ENCODE assay signal across 39 cellular contexts in genomic region chr4:136461533-136461932, GRCh38.
"Had no signal": no experiment of that assay in that cellular context is flagged by ENCODE, and none has a peak within 500 bp of the region (broad histone marks: within the 10 kb centered on the region; RNA-seq: fewer than 3 reads in every experiment).

No MANE protein-coding gene starts in this region.

- H3K4me3 ChIP-seq: adrenal gland, ascending aorta, body of pancreas, breast epithelium, cardiac muscle cell had no signal

- DNase-seq: activated effector memory CD4-positive, alpha-beta T cell treated with anti-CD3 and anti-CD28 coated beads, Interleukin-2, amount 50 U/mL, for 16 hours; activated effector memory CD4-positive, alpha-beta T cell treated with Interleukin-2 at 50 U/mL for 16 hours; activated gamma-delta T cell; activated gamma-delta T cell treated with Interleukin-2 at 50 U/mL for 16 hours; activated naive CD4-positive, alpha-beta T cell; activated naive CD4-positive, alpha-beta T cell treated with anti-CD3 and anti-CD28 coated beads for 36 hours; activated naive CD4-positive, alpha-beta T cell treated with anti-CD3 and anti-CD28 coated beads, Interleukin-2, amount 10 ng/mL, durations not matched to agents 7 days and 5 days; activated naive CD4-positive, alpha-beta T cell treated with anti-CD3 and anti-CD28 coated beads, Interleukin-2, amount 50 U/mL, for 16 hours; activated naive CD4-positive, alpha-beta T cell treated with Interleukin-2 at 50 U/mL for 16 hours; activated naive CD8-positive, alpha-beta T cell treated with anti-CD3 and anti-CD28 coated beads for 36 hours; activated naive CD8-positive, alpha-beta T cell treated with anti-CD3 and anti-CD28 coated beads, Interleukin-2, amount 10 ng/mL, durations not matched to agents 7 days and 5 days; activated naive CD8-positive, alpha-beta T cell treated with anti-CD3 and anti-CD28 coated beads, Interleukin-2, amount 50 U/mL, for 24 hours; activated T-cell treated with anti-CD3 and anti-CD28 coated beads, Interleukin-2, amount 50 U/mL, for 1 hour; activated T-cell treated with anti-CD3 and anti-CD28 coated beads, Interleukin-2, amount 50 U/mL, for 24 hours; activated T-cell treated with anti-CD3 and anti-CD28 coated beads, Interleukin-2, amount 50 U/mL, for 4 hours; activated T-cell treated with anti-CD3 and anti-CD28 coated beads, Interleukin-2, amount 50 U/mL, for 48 hours; activated T-cell treated with anti-CD3 and anti-CD28 coated beads, Interleukin-2, amount 50 U/mL, for 72 hours; adrenal gland; amniotic stem cell; amygdala; anterior cingulate cortex; aorta; body of pancreas; brain microvascular endothelial cell; caudate nucleus; central memory CD4-positive, alpha-beta T cell; cerebellar nuclear complex had no signal

- H3K9me3 Mint-ChIP-seq: activated naive CD4-positive, alpha-beta T cell treated with anti-CD3 and anti-CD28 coated beads, Interleukin-2, amount 10 ng/mL, durations not matched to agents 7 days and 5 days; activated naive CD4-positive, alpha-beta T cell treated with anti-CD3 and anti-CD28 coated beads, Interleukin-2, amount 50 U/mL, for 24 hours; activated naive CD8-positive, alpha-beta T cell treated with anti-CD3 and anti-CD28 coated beads for 36 hours; activated T-helper 17 cell treated with anti-CD3 and anti-CD28 coated beads, Interleukin-2, amount 50 U/mL, for 72 hours; brain; central memory CD8-positive, alpha-beta T cell had no signal

- H3K27me3 Mint-ChIP-seq: activated naive CD4-positive, alpha-beta T cell treated with anti-CD3 and anti-CD28 coated beads, Interleukin-2, amount 10 ng/mL, durations not matched to agents 7 days and 5 days; activated naive CD4-positive, alpha-beta T cell treated with anti-CD3 and anti-CD28 coated beads, Interleukin-2, amount 50 U/mL, for 24 hours; activated naive CD8-positive, alpha-beta T cell; activated naive CD8-positive, alpha-beta T cell treated with anti-CD3 and anti-CD28 coated beads for 36 hours; activated naive CD8-positive, alpha-beta T cell treated with anti-CD3 and anti-CD28 coated beads, Interleukin-2, amount 10 ng/mL, durations not matched to agents 7 days and 5 days; activated naive CD8-positive, alpha-beta T cell treated with anti-CD3 and anti-CD28 coated beads, Interleukin-2, amount 50 U/mL, for 24 hours; activated T-cell treated with anti-CD3 and anti-CD28 coated beads, Interleukin-2, amount 50 U/mL, for 24 hours; activated T-helper 17 cell treated with anti-CD3 and anti-CD28 coated beads, Interleukin-2, amount 50 U/mL, for 72 hours; brain; central memory CD8-positive, alpha-beta T cell had no signal

- H3K36me3 ChIP-seq: adrenal gland, ascending aorta, brain microvascular endothelial cell, breast epithelium, cardiac muscle cell had no signal

- H3K27me3 ChIP-seq: adrenal gland, ascending aorta, body of pancreas, brain microvascular endothelial cell, breast epithelium, cardiac muscle cell had no signal

- FAIRE-seq: astrocyte, bronchial epithelial cell had no signal

- ATAC-seq: activated naive CD4-positive, alpha-beta T cell treated with anti-CD3 and anti-CD28 coated beads, Interleukin-2, amount 50 U/mL, for 72 hours; activated naive CD8-positive, alpha-beta T cell treated with anti-CD3 and anti-CD28 coated beads, Interleukin-2, amount 50 U/mL, for 24 hours; activated T-cell treated with anti-CD3 and anti-CD28 coated beads, Interleukin-2, amount 50 U/mL, for 4 hours; activated T-cell treated with anti-CD3 and anti-CD28 coated beads, Interleukin-2, amount 50 U/mL, for 72 hours; activated T-helper 17 cell treated with anti-CD3 and anti-CD28 coated beads, Interleukin-2, amount 50 U/mL, for 72 hours; body of pancreas had no signal

- H3K9me3 ChIP-seq: adrenal gland, ascending aorta, body of pancreas, breast epithelium had no signal

- H3K27ac ChIP-seq: adrenal gland, ascending aorta, body of pancreas, brain microvascular endothelial cell, breast epithelium, cardiac muscle cell had no signal

- H3K4me3 Mint-ChIP-seq: activated naive CD4-positive, alpha-beta T cell treated with anti-CD3 and anti-CD28 coated beads for 36 hours; activated naive CD4-positive, alpha-beta T cell treated with anti-CD3 and anti-CD28 coated beads, Interleukin-2, amount 10 ng/mL, durations not matched to agents 7 days and 5 days; activated naive CD4-positive, alpha-beta T cell treated with anti-CD3 and anti-CD28 coated beads, Interleukin-2, amount 50 U/mL, for 24 hours; activated naive CD8-positive, alpha-beta T cell; activated naive CD8-positive, alpha-beta T cell treated with anti-CD3 and anti-CD28 coated beads for 36 hours; activated naive CD8-positive, alpha-beta T cell treated with anti-CD3 and anti-CD28 coated beads, Interleukin-2, amount 10 ng/mL, durations not matched to agents 7 days and 5 days; activated naive CD8-positive, alpha-beta T cell treated with anti-CD3 and anti-CD28 coated beads, Interleukin-2, amount 50 U/mL, for 24 hours; activated T-cell treated with anti-CD3 and anti-CD28 coated beads, Interleukin-2, amount 50 U/mL, for 24 hours; activated T-cell treated with anti-CD3 and anti-CD28 coated beads, Interleukin-2, amount 50 U/mL, for 4 hours; activated T-cell treated with anti-CD3 and anti-CD28 coated beads, Interleukin-2, amount 50 U/mL, for 72 hours; activated T-helper 17 cell treated with anti-CD3 and anti-CD28 coated beads, Interleukin-2, amount 50 U/mL, for 72 hours; brain; central memory CD8-positive, alpha-beta T cell had no signal

- H3K27ac Mint-ChIP-seq: activated naive CD4-positive, alpha-beta T cell treated with anti-CD3 and anti-CD28 coated beads for 36 hours; activated naive CD4-positive, alpha-beta T cell treated with anti-CD3 and anti-CD28 coated beads, Interleukin-2, amount 10 ng/mL, durations not matched to agents 7 days and 5 days; activated naive CD4-positive, alpha-beta T cell treated with anti-CD3 and anti-CD28 coated beads, Interleukin-2, amount 50 U/mL, for 24 hours; activated naive CD4-positive, alpha-beta T cell treated with anti-CD3 and anti-CD28 coated beads, Interleukin-2, amount 50 U/mL, for 72 hours; activated naive CD8-positive, alpha-beta T cell; activated naive CD8-positive, alpha-beta T cell treated with anti-CD3 and anti-CD28 coated beads for 36 hours; activated naive CD8-positive, alpha-beta T cell treated with anti-CD3 and anti-CD28 coated beads, Interleukin-2, amount 10 ng/mL, durations not matched to agents 7 days and 5 days; activated naive CD8-positive, alpha-beta T cell treated with anti-CD3 and anti-CD28 coated beads, Interleukin-2, amount 50 U/mL, for 24 hours; activated T-cell treated with anti-CD3 and anti-CD28 coated beads, Interleukin-2, amount 50 U/mL, for 24 hours; activated T-cell treated with anti-CD3 and anti-CD28 coated beads, Interleukin-2, amount 50 U/mL, for 72 hours; activated T-helper 17 cell treated with anti-CD3 and anti-CD28 coated beads, Interleukin-2, amount 50 U/mL, for 72 hours; activated T-helper 2 cell treated with anti-CD3 and anti-CD28 coated beads, Interferon-gamma antibody, Interleukin-2, Interleukin-4, amounts not matched to agents 10 μg/mL and 5 μg/mL and 100 μg/mL, durations not matched to agents 14 hours and 24 hours and 36 hours; brain had no signal

- H3K4me1 Mint-ChIP-seq: activated naive CD4-positive, alpha-beta T cell treated with anti-CD3 and anti-CD28 coated beads, Interleukin-2, amount 10 ng/mL, durations not matched to agents 7 days and 5 days; activated naive CD4-positive, alpha-beta T cell treated with anti-CD3 and anti-CD28 coated beads, Interleukin-2, amount 50 U/mL, for 24 hours; activated naive CD8-positive, alpha-beta T cell treated with anti-CD3 and anti-CD28 coated beads for 36 hours; activated naive CD8-positive, alpha-beta T cell treated with anti-CD3 and anti-CD28 coated beads, Interleukin-2, amount 10 ng/mL, durations not matched to agents 7 days and 5 days; activated naive CD8-positive, alpha-beta T cell treated with anti-CD3 and anti-CD28 coated beads, Interleukin-2, amount 50 U/mL, for 24 hours; activated T-helper 17 cell treated with anti-CD3 and anti-CD28 coated beads, Interleukin-2, amount 50 U/mL, for 72 hours; brain; central memory CD8-positive, alpha-beta T cell had no signal

- H3K4me1 ChIP-seq: adrenal gland, ascending aorta, body of pancreas, breast epithelium had no signal

- H3K36me3 Mint-ChIP-seq: activated naive CD4-positive, alpha-beta T cell treated with anti-CD3 and anti-CD28 coated beads, Interleukin-2, amount 10 ng/mL, durations not matched to agents 7 days and 5 days; activated naive CD4-positive, alpha-beta T cell treated with anti-CD3 and anti-CD28 coated beads, Interleukin-2, amount 50 U/mL, for 24 hours; activated naive CD4-positive, alpha-beta T cell treated with anti-CD3 and anti-CD28 coated beads, Interleukin-2, amount 50 U/mL, for 72 hours; activated naive CD8-positive, alpha-beta T cell; activated naive CD8-positive, alpha-beta T cell treated with anti-CD3 and anti-CD28 coated beads for 36 hours; activated naive CD8-positive, alpha-beta T cell treated with anti-CD3 and anti-CD28 coated beads, Interleukin-2, amount 10 ng/mL, durations not matched to agents 7 days and 5 days; brain had no signal
